Comparison of ENCODE assay signal across 23 cellular contexts in the genomic region with DNA sequence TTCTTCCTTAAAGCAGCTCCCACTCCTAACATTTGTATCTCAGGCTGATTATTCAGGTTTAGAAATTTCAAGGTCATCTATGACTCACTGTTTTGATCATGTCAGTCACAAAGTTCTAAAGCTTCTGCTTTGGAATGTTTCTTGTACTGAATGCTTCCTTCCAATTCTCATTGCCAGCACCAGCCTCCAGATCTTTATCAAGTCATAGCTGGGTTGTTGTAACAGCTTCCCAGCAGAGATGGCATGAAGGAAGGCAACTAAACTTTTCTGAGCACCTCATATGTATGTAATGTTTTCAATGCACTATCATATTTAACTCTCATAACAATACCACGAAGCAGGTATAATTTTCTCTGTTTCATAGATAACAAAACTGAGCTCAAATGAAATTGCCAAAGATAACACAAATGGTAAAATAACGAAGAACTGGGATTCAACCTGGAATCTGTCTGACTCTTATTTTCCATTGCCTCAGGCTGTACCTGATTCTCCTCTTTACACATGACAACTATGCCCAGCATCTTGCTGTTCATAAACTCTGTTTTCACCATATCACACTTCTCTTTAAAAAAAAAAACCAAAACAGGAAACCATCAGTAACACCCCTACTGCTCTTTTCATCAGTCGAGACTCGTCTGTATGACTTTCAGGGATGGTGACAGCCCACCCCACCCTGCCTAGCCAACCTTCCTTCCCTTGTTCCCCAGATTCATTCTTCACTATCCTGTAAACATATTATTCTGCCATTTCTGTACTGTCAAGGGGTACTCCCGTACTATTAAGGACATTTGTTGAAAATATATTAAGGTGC. TPM values are rescaled to one million over a fixed set of nuclear protein-coding genes. Genes with fewer than 3 reads are reported as not detected.
DNase-seq lines count a peak whose midpoint lies in the region; ATAC-seq and TF ChIP-seq lines count a peak whose summit lies in the region.
"Had no signal": no experiment of that assay in that cellular context is flagged by ENCODE, and none has a peak within 500 bp of the region (broad histone marks: within the 10 kb centered on the region; RNA-seq: fewer than 3 reads in every experiment).

No MANE protein-coding gene starts in this region.

- no peaks in the 10 kb centered on the region for H3K4me1 ChIP-seq in PC-9 (replicated peaks; ENCODE audit: insufficient read depth)
- no peaks in the 10 kb centered on the region for H3K4me1 ChIP-seq in esophagus muscularis mucosa
- peaks cover 0 to 1% of the 10 kb centered on the region in 2 experiments for H3K4me1 ChIP-seq in trophoblast cell (ENCODE audit: control insufficient read depth in 1 of 2, insufficient read depth in 2 of 2, low read length in 2 of 2)
- H3K4me1 ChIP-seq: adrenal gland, BE2C, transverse colon had no signal

- peaks cover 47% of the 10 kb centered on the region for H3K27me3 Mint-ChIP-seq in activated CD4-positive, alpha-beta T cell treated with anti-CD3 and anti-CD28 coated beads for 36 hours
- peaks cover 54% of the 10 kb centered on the region for H3K27me3 Mint-ChIP-seq in activated CD4-positive, alpha-beta T cell treated with anti-CD3 and anti-CD28 coated beads, Interleukin-2, amount 10 ng/mL, durations not matched to agents 7 days and 5 days
- H3K27me3 Mint-ChIP-seq in mesothelial cell of epicardium (ENCODE audit: low read depth): peaks cover 38% of the 10 kb centered on the region

- no peak overlapping the region for H3K18ac ChIP-seq in trophoblast cell (ENCODE audit: low read length)

- H2AK5ac ChIP-seq in trophoblast cell (ENCODE audit: low read length): no peak overlapping the region

- POLR2A ChIA-PET in activated CD4-positive, alpha-beta T cell treated with anti-CD3 and anti-CD28 coated beads for 36 hours (lab: Charles Lee): no interaction called here
- POLR2A ChIA-PET in activated CD4-positive, alpha-beta T cell treated with anti-CD3 and anti-CD28 coated beads, Interleukin-2, amount 10 ng/mL, durations not matched to agents 7 days and 5 days (lab: Charles Lee): no interaction called here
- POLR2A ChIA-PET in PC-9 (lab: Charles Lee; ENCODE audit: unreplicated experiment): no interaction called here

- H3K4me3 ChIP-seq in PC-9: no peak overlapping the region
- H3K4me3 ChIP-seq in esophagus muscularis mucosa: no peak overlapping the region
- no peak overlapping the region for H3K4me3 ChIP-seq in trophoblast cell (ENCODE audit: low read depth, low read length)
- H3K4me3 ChIP-seq: adrenal gland, heart left ventricle, lung, transverse colon had no signal

- no peak overlapping the region for H3K23ac ChIP-seq in trophoblast cell (ENCODE audit: low read length)

- H3K79me2 ChIP-seq in PC-9 (ENCODE audit: low read depth) (no peaks in the 10 kb centered on the region), trophoblast cell (ENCODE audit: control insufficient read depth, insufficient read depth, low read length, poor library complexity) (no peaks in the 10 kb centered on the region)

- TF ChIP-seq POLR2A in esophagus muscularis mucosa (IDR thresholded peaks at IDR 0.05; ENCODE audit: low read depth): no peak

- intact Hi-C loops in activated CD4-positive, alpha-beta T cell treated with anti-CD3 and anti-CD28 coated beads for 36 hours (cut with DNase I, micrococcal nuclease): no loop called here
- intact Hi-C loops in PC-9 (cut with micrococcal nuclease; ENCODE audit: unreplicated experiment): no loop called here
- intact Hi-C loops in esophagus muscularis mucosa (cut with DNase I): no loop called here

- H3K9me3 ChIP-seq in PC-9 (ENCODE audit: insufficient read depth, low read depth): no peaks in the 10 kb centered on the region
- no peaks in the 10 kb centered on the region for H3K9me3 ChIP-seq in esophagus muscularis mucosa
- H3K9me3 ChIP-seq in trophoblast cell (ENCODE audit: insufficient read depth, low read depth, low read length): no peaks in the 10 kb centered on the region
- H3K9me3 ChIP-seq: adrenal gland, BE2C, heart left ventricle, transverse colon had no signal

- H3K36me3 Mint-ChIP-seq in activated CD4-positive, alpha-beta T cell treated with anti-CD3 and anti-CD28 coated beads for 36 hours (ENCODE audit: low read depth): no peaks in the 10 kb centered on the region
- no peaks in the 10 kb centered on the region for H3K36me3 Mint-ChIP-seq in activated CD4-positive, alpha-beta T cell treated with anti-CD3 and anti-CD28 coated beads, Interleukin-2, amount 10 ng/mL, durations not matched to agents 7 days and 5 days (ENCODE audit: low read depth)
- H3K36me3 Mint-ChIP-seq in mesothelial cell of epicardium: no peaks in the 10 kb centered on the region
- H3K36me3 Mint-ChIP-seq: IgD-negative memory B cell had no signal

- TF ChIP-seq EP300 in esophagus muscularis mucosa (IDR thresholded peaks at IDR 0.05): no peak

- WGBS in esophagus muscularis mucosa: 70% methylated on average over 5 of the region's 5 CpGs
- no CpG with 5 or more reads among the region's 5 CpGs for WGBS in trophoblast cell (ENCODE audit: extremely low coverage, insufficient coverage, insufficient read length)

- H2BK5ac ChIP-seq in trophoblast cell (ENCODE audit: low read depth, low read length, poor library complexity): no peak overlapping the region

- no peak for DNase-seq in activated CD4-positive, alpha-beta T cell treated with anti-CD3 and anti-CD28 coated beads for 36 hours
- DNase-seq in activated CD4-positive, alpha-beta T cell treated with anti-CD3 and anti-CD28 coated beads, Interleukin-2, amount 10 ng/mL, durations not matched to agents 7 days and 5 days: no peak
- peak; percentile 19 to 38 for DNase-seq in PC-9
- DNase-seq in esophagus muscularis mucosa (ENCODE audit: extremely low spot score): peak; percentile 45
- DNase-seq in trophoblast cell: peak; percentile 69 to 97
- DNase-seq in mesothelial cell of epicardium (ENCODE audit: low spot score in 2 of 2, unreplicated experiment in 2 of 2): no peak
- DNase-seq: 8988T; activated CD4-positive, CD25-positive, alpha-beta regulatory T cell treated with anti-CD3 and anti-CD28 coated beads, Interleukin-2, amount 50 U/mL, for 72 hours; adrenal gland; BE2C; caudate nucleus; heart left ventricle; NCI-H146; NCI-H2171 treated with DMSO at 0.1 percent for 48 hours; NCI-H748 treated with DMSO at 0.1 percent for 48 hours; stimulated activated CD4-positive, alpha-beta T cell treated with anti-CD3 and anti-CD28 coated beads, Interleukin-2, amount 100 ng/mL, for 24 hours; stimulated activated naive CD8-positive, alpha-beta T cell treated with anti-CD3 and anti-CD28 coated beads, Interleukin-15, amount 100 ng/mL, for 72 hours; transverse colon had no signal

- no peak overlapping the region for H3K27ac ChIP-seq in PC-9
- H3K27ac ChIP-seq in esophagus muscularis mucosa (replicated peaks in 1 of 4): no peak overlapping the region
- H3K27ac ChIP-seq in trophoblast cell (ENCODE audit: low read depth, low read length): no peak overlapping the region
- H3K27ac ChIP-seq: adrenal gland, heart left ventricle, transverse colon had no signal

- H3K36me3 ChIP-seq in PC-9 (ENCODE audit: low read depth): no peaks in the 10 kb centered on the region
- no peaks in the 10 kb centered on the region for H3K36me3 ChIP-seq in esophagus muscularis mucosa
- H3K36me3 ChIP-seq in trophoblast cell (ENCODE audit: control insufficient read depth in 1 of 2, insufficient read depth in 2 of 2, low read length in 2 of 2): no peaks in the 10 kb centered on the region
- H3K36me3 ChIP-seq: adrenal gland, BE2C, heart left ventricle, transverse colon had no signal

- no peak overlapping the region for H3K9ac ChIP-seq in trophoblast cell (ENCODE audit: low read length)

- H3K27me3 ChIP-seq in PC-9 (ENCODE audit: insufficient read depth, low read depth): no peaks in the 10 kb centered on the region
- peaks cover 0 to 3% (median 0%) of the 10 kb centered on the region in 4 donors for H3K27me3 ChIP-seq in esophagus muscularis mucosa
- no peaks in the 10 kb centered on the region for H3K27me3 ChIP-seq in trophoblast cell (ENCODE audit: insufficient read depth, low read length)
- H3K27me3 ChIP-seq: adrenal gland, BE2C had no signal

- H3K4me3 Mint-ChIP-seq in activated CD4-positive, alpha-beta T cell treated with anti-CD3 and anti-CD28 coated beads for 36 hours: no peak overlapping the region
- H3K4me3 Mint-ChIP-seq in activated CD4-positive, alpha-beta T cell treated with anti-CD3 and anti-CD28 coated beads, Interleukin-2, amount 10 ng/mL, durations not matched to agents 7 days and 5 days: no peak overlapping the region
- H3K4me3 Mint-ChIP-seq in mesothelial cell of epicardium: no peak overlapping the region
- H3K4me3 Mint-ChIP-seq: IgD-negative memory B cell; stimulated activated naive CD8-positive, alpha-beta T cell treated with anti-CD3 and anti-CD28 coated beads, Interleukin-15, amount 100 ng/mL, for 72 hours; T-helper 2 cell treated with Interferon-gamma antibody and Interleukin-4, amounts not matched to agents 5 μg/mL and 100 μg/mL, for 36 hours had no signal

- peaks cover 11% of the 10 kb centered on the region for H3K4me1 Mint-ChIP-seq in activated CD4-positive, alpha-beta T cell treated with anti-CD3 and anti-CD28 coated beads for 36 hours
- peaks cover 10% of the 10 kb centered on the region for H3K4me1 Mint-ChIP-seq in activated CD4-positive, alpha-beta T cell treated with anti-CD3 and anti-CD28 coated beads, Interleukin-2, amount 10 ng/mL, durations not matched to agents 7 days and 5 days
- H3K4me1 Mint-ChIP-seq in mesothelial cell of epicardium: peaks cover 2% of the 10 kb centered on the region
- H3K4me1 Mint-ChIP-seq: IgD-negative memory B cell had no signal

- H3K79me1 ChIP-seq in trophoblast cell (ENCODE audit: low read length): no peaks in the 10 kb centered on the region

- H3F3A ChIP-seq in PC-9 (ENCODE audit: insufficient read depth, low read depth): no peaks in the 10 kb centered on the region

- no peak overlapping the region for H4K8ac ChIP-seq in trophoblast cell (ENCODE audit: low read depth, low read length)

- H3K27ac Mint-ChIP-seq in activated CD4-positive, alpha-beta T cell treated with anti-CD3 and anti-CD28 coated beads for 36 hours: no peak overlapping the region
- H3K27ac Mint-ChIP-seq in activated CD4-positive, alpha-beta T cell treated with anti-CD3 and anti-CD28 coated beads, Interleukin-2, amount 10 ng/mL, durations not matched to agents 7 days and 5 days: no peak overlapping the region
- no peak overlapping the region for H3K27ac Mint-ChIP-seq in mesothelial cell of epicardium
- H3K27ac Mint-ChIP-seq: IgD-negative memory B cell; T-helper 2 cell treated with Interferon-gamma antibody and Interleukin-4, amounts not matched to agents 5 μg/mL and 100 μg/mL, for 36 hours had no signal

- no TSS peak for BruUV-seq in PC-9 (replicated peaks; lab: Mats Ljungman, UMichigan)

- H2BK120ac ChIP-seq in trophoblast cell (ENCODE audit: insufficient read depth, low read length, poor library complexity): no peak overlapping the region

- no peak overlapping the region for H3K14ac ChIP-seq in trophoblast cell (ENCODE audit: low read length)

- no peak overlapping the region for H4K12ac ChIP-seq in trophoblast cell (ENCODE audit: low read depth, low read length)

- no peak overlapping the region for H2BK12ac ChIP-seq in trophoblast cell (ENCODE audit: low read length)

- H3K9me3 Mint-ChIP-seq in activated CD4-positive, alpha-beta T cell treated with anti-CD3 and anti-CD28 coated beads for 36 hours (ENCODE audit: low read depth): no peaks in the 10 kb centered on the region
- no peaks in the 10 kb centered on the region for H3K9me3 Mint-ChIP-seq in activated CD4-positive, alpha-beta T cell treated with anti-CD3 and anti-CD28 coated beads, Interleukin-2, amount 10 ng/mL, durations not matched to agents 7 days and 5 days
- no peaks in the 10 kb centered on the region for H3K9me3 Mint-ChIP-seq in mesothelial cell of epicardium
- H3K9me3 Mint-ChIP-seq: IgD-negative memory B cell; stimulated activated naive CD8-positive, alpha-beta T cell treated with anti-CD3 and anti-CD28 coated beads, Interleukin-15, amount 100 ng/mL, for 72 hours; T-helper 2 cell treated with Interferon-gamma antibody and Interleukin-4, amounts not matched to agents 5 μg/mL and 100 μg/mL, for 36 hours had no signal

- H3K4me2 ChIP-seq in PC-9 (no peak overlapping the region), trophoblast cell (ENCODE audit: low read length) (no peak overlapping the region)

- H3K4ac ChIP-seq in trophoblast cell (ENCODE audit: low read depth, low read length): no peak overlapping the region

- H3K9me2 ChIP-seq in PC-9 (ENCODE audit: insufficient read depth): no peaks in the 10 kb centered on the region

- H2AFZ ChIP-seq in PC-9: no peak overlapping the region
- H2AFZ ChIP-seq in trophoblast cell (ENCODE audit: insufficient read depth, low read length, poor library complexity): no peak overlapping the region

- ATAC-seq in activated CD4-positive, alpha-beta T cell treated with anti-CD3 and anti-CD28 coated beads for 36 hours: peak; percentile 49
- ATAC-seq in GM19463 (IDR thresholded peaks at IDR 0.05; ENCODE audit: unreplicated experiment) (no peak), HG03457 (IDR thresholded peaks at IDR 0.05; ENCODE audit: unreplicated experiment) (no peak)
- ATAC-seq: heart left ventricle; stimulated activated naive CD8-positive, alpha-beta T cell treated with anti-CD3 and anti-CD28 coated beads, Interleukin-15, amount 100 ng/mL, for 72 hours had no signal

- H4K91ac ChIP-seq in trophoblast cell (ENCODE audit: low read depth, low read length): no peak overlapping the region

- no peaks in the 10 kb centered on the region for H4K20me1 ChIP-seq in PC-9 (ENCODE audit: insufficient read depth)

- TF ChIP-seq CTCF in PC-9 (conservative IDR thresholded peaks at IDR 0.05) (no peak), esophagus muscularis mucosa (IDR thresholded peaks at IDR 0.05) (no peak), mesothelial cell of epicardium (IDR thresholded peaks at IDR 0.05; ENCODE audit: unreplicated experiment) (no peak)

- CTCF ChIA-PET in activated CD4-positive, alpha-beta T cell treated with anti-CD3 and anti-CD28 coated beads for 36 hours (lab: Charles Lee): interaction anchor here (0.6 to 1.0 kb wide), 4 partner anchors 11 to 838 kb away, joined by 3 to 4 read pairs (median 3); no protein-coding TSS in a partner anchor
- CTCF ChIA-PET in activated CD4-positive, alpha-beta T cell treated with anti-CD3 and anti-CD28 coated beads, Interleukin-2, amount 10 ng/mL, durations not matched to agents 7 days and 5 days (lab: Charles Lee): no interaction called here
- CTCF ChIA-PET in PC-9 (lab: Charles Lee): interaction anchor here (0.7 kb wide), 1 partner anchor 288 kb away, joined by 4 read pairs; no protein-coding TSS in a partner anchor

RNA-seq across cellular contexts. Expression of a gene that starts 13.4 kb away (rescaled TPM):
- total RNA-seq in activated CD4-positive, alpha-beta T cell treated with anti-CD3 and anti-CD28 coated beads for 36 hours: 1 to 10 TPM in 1 of 2 experiments, under 1 TPM in 1; 0.95 to 1.1 TPM
- under 1 TPM; 0.85 to 0.94 TPM for total RNA-seq in activated CD4-positive, alpha-beta T cell treated with anti-CD3 and anti-CD28 coated beads, Interleukin-2, amount 10 ng/mL, durations not matched to agents 7 days and 5 days
- total RNA-seq in PC-9 (2021): 0.24 TPM in 1 of 2 replicates, not detected in the other
- under 1 TPM; 0.42 to 0.71 (median 0.62) TPM for total RNA-seq in esophagus muscularis mucosa
- polyA plus RNA-seq in trophoblast cell (2013): not detected in 2 replicates
- 0.18 to 0.34 TPM (median 0.29 TPM) in 3 replicates for total RNA-seq in mesothelial cell of epicardium
- polyA plus RNA-seq: IgD-negative memory B cell had no signal

Comparison
In these comparisons a context has a peak if more than half of its experiments do, and no peak if none do; other contexts are left out.
1. DNase-seq: peak in PC-9 (2 of 2), esophagus muscularis mucosa (single experiment) and trophoblast cell (2 of 2); none in activated CD4-positive, alpha-beta T cell treated with anti-CD3 and anti-CD28 coated beads for 36 hours (single experiment), activated CD4-positive, alpha-beta T cell treated with anti-CD3 and anti-CD28 coated beads, Interleukin-2, amount 10 ng/mL, durations not matched to agents 7 days and 5 days (single experiment) and mesothelial cell of epicardium (0 of 2).